8 cellular contexts compared by ENCODE assay signal in genomic region chr12:116276433-116277216, GRCh38. TPM values are rescaled to one million over a fixed set of nuclear protein-coding genes. Genes with fewer than 3 reads are reported as not detected.
DNase-seq lines count a peak whose midpoint lies in the region; ATAC-seq lines count a peak whose summit lies in the region.

No MANE protein-coding gene starts in this region.

- peak; percentile 44 for ATAC-seq in GM18867 (IDR thresholded peaks at IDR 0.05; ENCODE audit: unreplicated experiment)
- peak; percentile 55 for ATAC-seq in HG03175 (IDR thresholded peaks at IDR 0.05; ENCODE audit: unreplicated experiment)

- H3K27ac ChIP-seq in effector memory CD4-positive, alpha-beta T cell (ENCODE audit: insufficient read depth, low read length, poor library complexity, severe bottlenecking), result peak overlapping the region; percentile 63

- no peaks in the 10 kb centered on the region for H3K27me3 ChIP-seq in effector memory CD4-positive, alpha-beta T cell (replicated peaks; ENCODE audit: control insufficient read depth, insufficient read depth, low read length, poor library complexity, severe bottlenecking)

- DNase-seq in ACHN (peak; percentile 79), NCI-H510A treated with DMSO at 0.1 percent for 48 hours (lab: John Stamatoyannopoulos, UW) (peak; percentile 71), lung microvascular endothelial cell (ENCODE audit: low read depth in 2 of 2) (peak; percentile 83 to 86)
- DNase-seq in activated CD8-positive, alpha-beta memory T cell treated with anti-CD3 and anti-CD28 coated beads for 24 hours, result peak; percentile 82
- DNase-seq in effector memory CD4-positive, alpha-beta T cell, result peak; percentile 39 to 47 (median 43)
- DNase-seq in stimulated activated CD8-positive, alpha-beta memory T cell treated with anti-CD3 and anti-CD28 coated beads, Interleukin-12 subunit alpha, Interleukin-12 subunit beta, amount 100 ng/mL, for 1 hour (ENCODE audit: low read depth), result peak; percentile 49

- H3K9me3 ChIP-seq in effector memory CD4-positive, alpha-beta T cell (ENCODE audit: control insufficient read depth, low read length), result no peaks in the 10 kb centered on the region

- peaks cover 13% of the 10 kb centered on the region for H3K4me1 ChIP-seq in effector memory CD4-positive, alpha-beta T cell (ENCODE audit: control insufficient read depth, insufficient read depth, low read length, poor library complexity, severe bottlenecking)

- H3K4me3 ChIP-seq in effector memory CD4-positive, alpha-beta T cell (ENCODE audit: insufficient read depth, low read depth, low read length, poor library complexity, severe bottlenecking), result peak overlapping the region; percentile 93

- in situ Hi-C loops in ACHN (cut with HindIII; ENCODE audit: low pct_ligation_motif_present, low pct_unique_long_range_greater_than_20kb, low sequenced_read_pairs), result no loop called here

- no peaks in the 10 kb centered on the region for H3K36me3 ChIP-seq in effector memory CD4-positive, alpha-beta T cell (ENCODE audit: control insufficient read depth, insufficient read depth, low read length)

RNA-seq across cellular contexts. Expression of gene MED13L, which starts 0.9 kb away (rescaled TPM):
- total RNA-seq in lung microvascular endothelial cell, result 37.3 and 91.5 TPM in 2 replicates

Comparison
In these comparisons a context has a peak if more than half of its experiments do, and no peak if none do; other contexts are left out.
1. Peak in every context shown above with its lines: DNase-seq, ATAC-seq, H3K4me3 ChIP-seq and H3K27ac ChIP-seq.